ENCODE assay signal across 8 cellular contexts in the genomic region with DNA sequence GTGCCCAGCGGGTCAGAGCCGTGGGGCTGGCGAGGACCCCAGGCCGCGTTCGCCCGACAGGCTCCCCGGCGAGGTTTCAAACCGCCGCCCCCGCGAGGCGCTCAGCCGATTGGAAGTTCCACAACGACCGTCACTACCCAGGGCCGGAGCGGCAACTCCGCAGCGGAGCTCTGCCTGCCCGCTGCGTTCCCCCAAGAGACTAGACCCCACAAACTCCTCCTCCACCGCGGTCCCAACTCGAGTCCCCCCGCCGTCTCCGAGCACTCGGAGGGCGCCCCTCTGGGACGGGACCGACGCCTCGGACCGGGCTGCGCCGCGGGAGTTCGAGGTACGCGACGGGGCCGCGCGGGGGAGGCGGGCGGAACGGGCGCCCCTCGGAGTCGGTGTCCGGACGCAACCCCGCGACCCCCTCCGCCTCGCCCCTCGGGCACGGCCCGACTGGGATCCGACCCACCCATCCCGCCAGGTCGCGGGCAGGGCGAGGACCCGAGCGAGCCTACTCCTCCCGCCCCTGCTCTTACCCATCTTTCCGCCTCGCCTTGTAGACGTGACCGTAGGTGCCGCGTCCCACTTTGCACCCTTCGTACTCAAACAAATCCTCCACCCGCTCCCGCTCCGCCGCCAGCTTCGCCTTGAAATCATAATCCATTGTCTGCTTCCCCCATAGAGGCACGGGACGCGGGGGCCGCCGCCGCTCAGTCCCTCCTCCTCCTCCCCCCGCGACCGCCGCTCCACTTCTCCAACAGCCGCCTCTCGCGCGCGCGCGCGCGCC. TPM values are rescaled to one million over a fixed set of nuclear protein-coding genes. Genes with fewer than 3 reads are reported as not detected.
A peak's percentile ranks its signal among the peaks of the same experiment; 100 is the strongest.
DNase-seq lines count a peak whose midpoint lies in the region; ATAC-seq and TF ChIP-seq lines count a peak whose summit lies in the region.

No MANE protein-coding gene starts in this region.

- H3K4me1 ChIP-seq in thyroid gland: peaks cover 12% of the 10 kb centered on the region in 2 donors

- no peaks in the 10 kb centered on the region for H3K9me3 ChIP-seq in thyroid gland

- ATAC-seq in GM19372 (IDR thresholded peaks at IDR 0.05; ENCODE audit: low read depth, unreplicated experiment): peak; percentile 7
- ATAC-seq in omental fat pad (ENCODE audit: low FRiP score): peak; percentile 50

- CTCF ChIA-PET in RWPE1 (lab: Yijun Ruan, JAX): interaction anchor here (0.6 to 2.5 kb wide), 2 partner anchors 132 to 162 kb away, joined by 3 to 5 read pairs; no protein-coding TSS in a partner anchor

- intact Hi-C loops in thyroid gland (cut with DNase I): loop anchor here (2.0 kb wide), 1 partner anchor 60 kb away; the partner anchor contains the start of gene AMD1

- H3K36me3 ChIP-seq in thyroid gland: no peaks in the 10 kb centered on the region

- H3K4me3 ChIP-seq in thyroid gland (replicated peaks in 1 of 3): peak overlapping the region; percentile 46 to 87 (median 86)

- DNase-seq in C1 segment of cervical spinal cord (lab: John Stamatoyannopoulos, UW) (peak in 11 of 14 donors; percentile 38 to 95 (median 67)), HK-2 (ENCODE audit: unreplicated experiment) (peak; percentile 56), RWPE1 (ENCODE audit: low spot score) (peak; percentile 30), glomerular visceral epithelial cell (ENCODE audit: extremely low spot score) (peak; percentile 47), omental fat pad (ENCODE audit: low spot score) (no peak), thyroid gland (peak; percentile 45 to 47)
- peak; percentile 64 for DNase-seq in activated naive CD4-positive, alpha-beta T cell treated with anti-CD3 and anti-CD28 coated beads, Interleukin-2, amount 50 U/mL, for 16 hours

- H3K27ac ChIP-seq in RWPE1 (peak overlapping the region; percentile 95), thyroid gland (peak overlapping the region; percentile 92 to 98 (median 96))

- 1% methylated on average over 25 to 34 of the region's 100 CpGs for WGBS in thyroid gland, 2 donors

- H3K27me3 ChIP-seq in thyroid gland: no peaks in the 10 kb centered on the region

- no peak for TF ChIP-seq POLR2A in thyroid gland (IDR thresholded peaks at IDR 0.05)

- POLR2A ChIA-PET in RWPE1 (lab: Yijun Ruan, JAX; ENCODE audit: low non-redundant PET): interaction anchor here (0.5 to 1.4 kb wide), 6 partner anchors 9 to 285 kb away, joined by 3 to 15 read pairs (median 4); partner anchors contain the start of gene AMD1

- TF ChIP-seq CTCF in RWPE1 (conservative IDR thresholded peaks at IDR 0.05; ENCODE audit: low read depth) (no peak), omental fat pad (IDR thresholded peaks at IDR 0.05) (no peak), thyroid gland (IDR thresholded peaks at IDR 0.05) (no peak)

RNA-seq across cellular contexts. Expression of gene CDK19, which starts 0.6 kb away (rescaled TPM):
- total RNA-seq in omental fat pad (10 to 100 TPM in 1 of 4 donors, 1 to 10 TPM in 3; 7.8 to 15.0 (median 9.8) TPM), thyroid gland (10 to 100 TPM; 12.6 to 17.9 (median 13.3) TPM)

RNA-seq across cellular contexts. Expression of gene AMD1, which starts 59.9 kb away (rescaled TPM):
- total RNA-seq in omental fat pad: 100 to 1,000 TPM in 2 of 4 donors, 10 to 100 TPM in 2; 66.0 to 229 (median 90.0) TPM
- 100 to 1,000 TPM in 2 of 4 donors, 10 to 100 TPM in 2; 77.2 to 194 (median 124) TPM for total RNA-seq in thyroid gland
